ENCODE assay signal across 1 cellular context in genomic region chr9:131271506-131271931, GRCh38.
TF ChIP-seq lines count a peak whose summit lies in the region.

No MANE protein-coding gene starts in this region.

TF ChIP-seq in GM12878, 131 proteins besides CTCF, POLR2A, EP300 and RAD21:
- TF ChIP-seq NR2F1 (conservative IDR thresholded peaks at IDR 0.05) (0 out of 2 replicates have a peak, but pooled peaks have one; percentile 28), CBX3 (IDR thresholded peaks at IDR 0.05; ENCODE audit: borderline replicate concordance, low read depth) (no peak), SRF (IDR thresholded peaks at IDR 0.05; ENCODE audit: low read depth in 2 of 2, low read length in 2 of 2) (peak; percentile 60 to 80; a peak in 3 of 4 replicates)
